21 cellular contexts compared by ENCODE assay signal in the genomic region with DNA sequence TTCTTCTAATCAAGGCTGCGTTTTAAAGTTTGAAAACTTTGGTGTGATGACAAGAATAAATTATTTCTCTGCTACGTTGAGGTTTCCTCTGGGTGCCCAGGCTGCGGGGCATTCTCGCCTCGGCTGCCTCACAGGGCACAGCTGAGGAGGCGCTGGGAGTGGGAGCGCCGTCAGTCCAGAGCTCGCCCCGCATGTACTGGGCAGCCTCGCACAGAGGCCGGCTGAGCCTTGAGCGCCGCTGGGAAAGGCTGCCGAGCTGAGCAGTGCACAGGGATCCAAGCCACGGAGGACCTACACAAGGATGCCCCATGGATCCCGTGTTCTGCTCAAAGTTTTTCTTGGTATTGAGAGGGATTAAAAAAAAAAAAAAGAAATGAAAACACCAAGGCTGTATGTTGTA. TPM values are rescaled to one million over a fixed set of nuclear protein-coding genes. Genes with fewer than 3 reads are reported as not detected.
DNase-seq lines count a peak whose midpoint lies in the region; ATAC-seq, FAIRE-seq and TF ChIP-seq lines count a peak whose summit lies in the region.
"Had no signal": no experiment of that assay in that cellular context is flagged by ENCODE, and none has a peak within 500 bp of the region (broad histone marks: within the 10 kb centered on the region; RNA-seq: fewer than 3 reads in every experiment).

No MANE protein-coding gene starts in this region.

- TF ChIP-seq POLR2A in HepG2 (IDR thresholded peaks at IDR 0.05; ENCODE audit: insufficient read depth in 1 of 2, low read depth in 2 of 2, low read length in 2 of 2) (no peak), right lobe of liver (IDR thresholded peaks at IDR 0.05) (no peak)

- H3K4me2 ChIP-seq in HepG2 (ENCODE audit: low read depth, low read length) = no peak overlapping the region; the same call in 1 of the 2 replicates
- H3K4me2 ChIP-seq: A549, KMS-11 had no signal

- TF ChIP-seq RAD21 in HepG2 (CRISPR knock-in tag; IDR thresholded peaks at IDR 0.05) = no peak

- TF ChIP-seq CTCF in HepG2 (CRISPR knock-in tag; IDR thresholded peaks at IDR 0.05) = no peak
- TF ChIP-seq CTCF in right lobe of liver (IDR thresholded peaks at IDR 0.05) = no peak
- TF ChIP-seq CTCF in WTC11 (IDR thresholded peaks at IDR 0.05) = no peak

- no peaks in the 10 kb centered on the region for H4K20me1 ChIP-seq in HepG2 (ENCODE audit: insufficient read depth, low read length)

- peaks cover 6% of the 10 kb centered on the region for H3K4me1 Mint-ChIP-seq in WTC11
- H3K4me1 Mint-ChIP-seq: CD14-positive monocyte had no signal

- intact Hi-C loops in HepG2 (cut with micrococcal nuclease; ENCODE audit: unreplicated experiment) = no loop called here
- intact Hi-C loops in right lobe of liver (cut with DNase I) = no loop called here

- DNase-seq in HepG2 (ENCODE audit: low spot score) (no peak), right lobe of liver (no peak), WTC11 (ENCODE audit: low spot score) (peak; percentile 15), midbrain (lab: John Stamatoyannopoulos, UW) (peak; percentile 32), C1 segment of cervical spinal cord (lab: John Stamatoyannopoulos, UW) (no peak), globus pallidus (ENCODE audit: low spot score) (no peak)
- DNase-seq in central memory CD4-positive, alpha-beta T cell = no peak
- DNase-seq: DMS79, HFFc6, MG63, NCI-H1048, NCI-H1436, NCI-H2029, NCI-H2171 had no signal

- H3K27ac Mint-ChIP-seq in WTC11 = no peak overlapping the region
- H3K27ac Mint-ChIP-seq: CD14-positive monocyte, HFFc6 had no signal

- no TSS peak for BruUV-seq in HepG2 (replicated peaks; lab: Mats Ljungman, UMichigan)

- CTCF ChIA-PET in HepG2 (lab: Yijun Ruan, JAX; ENCODE audit: low intra/inter-chr PET ratio, low total read pairs) (no interaction called here), WTC11 (lab: Charles Lee) (interaction anchor here (0.7 to 1.2 kb wide), 2 partner anchors 114 to 325 kb away, joined by 5 to 8 read pairs; no protein-coding TSS in a partner anchor)

- no peaks in the 10 kb centered on the region for H3K36me3 Mint-ChIP-seq in WTC11
- H3K36me3 Mint-ChIP-seq: CD14-positive monocyte had no signal

- H3K27me3 ChIP-seq in HepG2 (ENCODE audit: control insufficient read depth in 1 of 2, insufficient read depth in 2 of 2, low read length in 2 of 2) (peaks cover 0 to 31% of the 10 kb centered on the region in 2 experiments; a peak in 3 of 5 replicates), right lobe of liver (no peaks in the 10 kb centered on the region)
- H3K27me3 ChIP-seq: MG63 had no signal

- H3K4me3 ChIP-seq in HepG2 (replicated peaks in 1 of 3; ENCODE audit: insufficient read depth in 1 of 3, low read depth in 2 of 3, low read length in 3 of 3) (no peak overlapping the region), right lobe of liver (no peak overlapping the region)
- H3K4me3 ChIP-seq: A549, MG63 had no signal

- 13% methylated on average over 8 of the region's 17 CpGs for WGBS in HepG2 (ENCODE audit: low lambda C conversion rate)
- 21% methylated on average over 6 of the region's 17 CpGs for WGBS in right lobe of liver (ENCODE audit: insufficient coverage, low coverage, low lambda C conversion rate, missing lambda C conversion rate)

- in situ Hi-C loops in HepG2 (cut with HindIII; ENCODE audit: extremely low pct_ligation_motif_present, low pct_unique_long_range_greater_than_20kb) = no loop called here

- H3K4me1 ChIP-seq in HepG2 (ENCODE audit: insufficient read depth, low read length) (no peaks in the 10 kb centered on the region), right lobe of liver (no peaks in the 10 kb centered on the region)
- H3K4me1 ChIP-seq: A549 had no signal

- H3K36me3 ChIP-seq in HepG2 (replicated peaks in 1 of 2; ENCODE audit: control insufficient read depth in 1 of 2, insufficient read depth in 2 of 2, low read length in 2 of 2) = no peaks in the 10 kb centered on the region
- no peaks in the 10 kb centered on the region for H3K36me3 ChIP-seq in right lobe of liver
- H3K36me3 ChIP-seq: MG63 had no signal

- H3K79me2 ChIP-seq in HepG2 (ENCODE audit: insufficient read depth, low read length) = no peaks in the 10 kb centered on the region

- H3K9me3 ChIP-seq in HepG2 (ENCODE audit: low read length) (no peaks in the 10 kb centered on the region), right lobe of liver (no peaks in the 10 kb centered on the region)
- H3K9me3 ChIP-seq: A549, MG63 had no signal

- H2AFZ ChIP-seq in HepG2 (ENCODE audit: low read length) = no peak overlapping the region

- no peak for TF ChIP-seq EP300 in HepG2 (IDR thresholded peaks at IDR 0.05; ENCODE audit: low read depth in 2 of 2, low read length in 2 of 2)
- no peak for TF ChIP-seq EP300 in HepG2 (CRISPR knock-in tag; IDR thresholded peaks at IDR 0.05; ENCODE audit: borderline replicate concordance)

- ATAC-seq in HepG2 (peak; percentile 76), right lobe of liver (no peak), WTC11 (peak; percentile 63)
- ATAC-seq: Right ventricle myocardium inferior had no signal

- H3K27ac ChIP-seq in HepG2 (ENCODE audit: extremely low read length, insufficient read depth, low read length) (no peak overlapping the region), right lobe of liver (no peak overlapping the region)
- H3K27ac ChIP-seq: A549, KMS-11 had no signal

- POLR2A ChIA-PET in HepG2 (lab: Yijun Ruan, JAX) = no interaction called here
- POLR2A ChIA-PET in WTC11 (lab: Charles Lee) = interaction anchor here (0.7 kb wide), 1 partner anchor 147 kb away, joined by 3 read pairs; no protein-coding TSS in a partner anchor

- FAIRE-seq in HepG2 (lab: Jason Lieb, UNC) = no peak
- FAIRE-seq: A549, H54, RCC 7860 had no signal

- no peaks in the 10 kb centered on the region for H3K9me3 Mint-ChIP-seq in WTC11
- H3K9me3 Mint-ChIP-seq: HFFc6 had no signal

- H3K27me3 Mint-ChIP-seq in WTC11 (ENCODE audit: low read depth) = peaks cover 71% of the 10 kb centered on the region

- H3K9ac ChIP-seq in HepG2 (ENCODE audit: insufficient read depth, low read depth, low read length) = no peak overlapping the region
- H3K9ac ChIP-seq: KMS-11 had no signal

- no peak overlapping the region for H3K4me3 Mint-ChIP-seq in WTC11
- H3K4me3 Mint-ChIP-seq: HFFc6 had no signal

TF ChIP-seq in HepG2, 621 proteins besides CTCF, POLR2A, EP300 and RAD21:
- TF ChIP-seq ATAD3A (CRISPR knock-in tag; IDR thresholded peaks at IDR 0.05) (no peak), IRX3 (CRISPR knock-in tag; IDR thresholded peaks at IDR 0.05; ENCODE audit: borderline replicate concordance, low read depth) (no peak), KAT2B (IDR thresholded peaks at IDR 0.05; ENCODE audit: borderline replicate concordance, low read depth, low read length) (no peak), HNRNPH1 (optimal IDR thresholded peaks at IDR 0.05; ENCODE audit: low read depth, low read length) (no peak), HDAC1 (CRISPR knock-in tag; IDR thresholded peaks at IDR 0.05) (no peak)
TF ChIP-seq in HepG2: peak in this region for 0.

TF ChIP-seq in WTC11, 78 proteins besides CTCF, POLR2A, EP300 and RAD21 (continues in another document):
- TF ChIP-seq MXD4 (CRISPR knock-in tag; IDR thresholded peaks at IDR 0.05; ENCODE audit: borderline replicate concordance) (no peak), SMAD4 (CRISPR knock-in tag; IDR thresholded peaks at IDR 0.05) (no peak), CREB1 (CRISPR knock-in tag; IDR thresholded peaks at IDR 0.05) (no peak), ATF1 (CRISPR knock-in tag; IDR thresholded peaks at IDR 0.05) (no peak)
- TF ChIP-seq, protein P1, sequence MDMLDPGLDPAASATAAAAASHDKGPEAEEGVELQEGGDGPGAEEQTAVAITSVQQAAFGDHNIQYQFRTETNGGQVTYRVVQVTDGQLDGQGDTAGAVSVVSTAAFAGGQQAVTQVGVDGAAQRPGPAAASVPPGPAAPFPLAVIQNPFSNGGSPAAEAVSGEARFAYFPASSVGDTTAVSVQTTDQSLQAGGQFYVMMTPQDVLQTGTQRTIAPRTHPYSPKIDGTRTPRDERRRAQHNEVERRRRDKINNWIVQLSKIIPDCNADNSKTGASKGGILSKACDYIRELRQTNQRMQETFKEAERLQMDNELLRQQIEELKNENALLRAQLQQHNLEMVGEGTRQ (CRISPR knock-in tag; IDR thresholded peaks at IDR 0.05) = no peak

RNA-seq across cellular contexts. Expression of a gene that starts 11.6 kb away (rescaled TPM):
- total RNA-seq in HepG2 (2016; rRNA removed; fragmentation: Illumina TruSeq; extraction: Trizol) (not detected in 2 replicates), right lobe of liver (not detected), WTC11 (2021) (0.14 to 0.26 TPM in 2 of 3 replicates, not detected in the other)
- not detected in 2 replicates for total RNA-seq in HepG2 (2016; cell fraction: cytosol; rRNA removed; fragmentation: Illumina TruSeq; extraction: Trizol; ENCODE audit: low read depth)
- total RNA-seq in HepG2 (2016; cell fraction: insoluble cytoplasmic fraction; rRNA removed; fragmentation: Illumina TruSeq; extraction: Trizol) = not detected in 2 replicates
- not detected in 2 replicates for total RNA-seq in HepG2 (2016; cell fraction: membrane; rRNA removed; fragmentation: Illumina TruSeq; extraction: Trizol)
- total RNA-seq in HepG2 (2016; cell fraction: nucleus; rRNA removed; fragmentation: Illumina TruSeq; extraction: Trizol) = not detected in 2 replicates
- not detected in 2 replicates for polyA plus RNA-seq in HepG2 (2011; rRNA removed)
- polyA plus RNA-seq in HepG2 (2011; cell fraction: cytosol; rRNA removed) = not detected in 2 replicates
- not detected in 2 replicates for polyA plus RNA-seq in HepG2 (2011; cell fraction: nucleus; rRNA removed)
- not detected in 2 replicates for polyA plus RNA-seq in HepG2 (2012)
- polyA plus RNA-seq in HepG2 (2016; cell fraction: cytosol; fragmentation: Illumina TruSeq; extraction: Trizol; ENCODE audit: low read depth) = not detected in 2 replicates
- polyA plus RNA-seq in HepG2 (2016; cell fraction: insoluble cytoplasmic fraction; fragmentation: Illumina TruSeq; extraction: Trizol; ENCODE audit: low read depth) = not detected in 2 replicates
- polyA plus RNA-seq in HepG2 (2016; cell fraction: membrane; fragmentation: Illumina TruSeq; extraction: Trizol; ENCODE audit: low read depth) = not detected in 2 replicates
- not detected in 2 replicates for polyA plus RNA-seq in HepG2 (2016; cell fraction: nucleus; fragmentation: Illumina TruSeq; extraction: Trizol; ENCODE audit: insufficient read depth, low read depth)
- polyA minus RNA-seq in HepG2 (2011; rRNA and poly(A)+ RNA removed; ENCODE audit: low replicate concordance) = not detected in 2 replicates
- polyA minus RNA-seq in HepG2 (2011; cell fraction: cytosol; rRNA and poly(A)+ RNA removed) = not detected in 2 replicates
- not detected in 2 replicates for polyA minus RNA-seq in HepG2 (2011; cell fraction: nucleus; rRNA and poly(A)+ RNA removed)
- total RNA-seq: HFFc6, NCI-H460, Right ventricle myocardium inferior had no signal
- polyA plus RNA-seq: A549, CD14-positive monocyte had no signal

Comparison
In these comparisons a context has a peak if more than half of its experiments do, and no peak if none do; other contexts are left out.
1. ATAC-seq: peak in HepG2 (single experiment) and WTC11 (single experiment); none in right lobe of liver (0 of 4).
2. DNase-seq: peak in WTC11 (single experiment) and midbrain (single experiment); none in HepG2 (single experiment), right lobe of liver (0 of 3), C1 segment of cervical spinal cord (0 of 14), central memory CD4-positive, alpha-beta T cell (single experiment) and globus pallidus (single experiment).